In the genomic region with DNA sequence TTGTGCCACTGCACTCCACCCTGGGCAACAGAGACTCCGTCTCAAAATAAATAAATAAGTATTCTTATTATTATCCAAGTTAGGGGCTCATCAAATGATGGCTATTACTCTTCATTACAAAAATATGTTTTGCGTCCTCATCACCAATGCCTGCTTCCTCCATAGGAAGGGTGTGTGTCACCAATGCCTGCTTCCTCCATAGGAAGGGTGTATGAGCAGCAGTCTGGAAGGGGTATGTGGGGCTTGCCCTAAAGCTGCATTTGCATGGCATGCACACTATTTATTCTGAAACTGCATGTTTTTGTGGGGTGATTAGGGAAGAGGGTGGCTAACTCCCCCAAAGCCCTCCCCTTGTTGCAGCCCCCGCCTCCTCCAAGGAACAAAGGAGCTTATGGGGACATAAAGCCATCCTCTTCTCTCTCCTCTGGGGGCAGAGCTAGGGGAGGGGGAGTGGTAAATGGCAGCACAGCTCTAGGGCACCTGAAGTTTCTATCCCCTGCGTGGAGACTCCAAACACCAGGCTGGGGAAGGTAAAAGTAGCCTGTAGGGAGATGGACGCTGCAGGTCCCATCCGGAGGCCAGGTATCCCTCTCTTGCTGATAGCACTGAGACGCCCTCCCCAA, we compare ENCODE assay signal across 8 cellular contexts. TPM values are rescaled to one million over a fixed set of nuclear protein-coding genes. Genes with fewer than 3 reads are reported as not detected.
DNase-seq lines count a peak whose midpoint lies in the region; ATAC-seq and TF ChIP-seq lines count a peak whose summit lies in the region.

No MANE protein-coding gene starts in this region.

- H3K79me2 ChIP-seq in PC-3 (ENCODE audit: low read length) = peaks cover 40% of the 10 kb centered on the region

- POLR2A ChIA-PET in PC-3 (lab: Charles Lee; ENCODE audit: unreplicated experiment) = interaction anchor here (0.6 kb wide), 1 partner anchor 18 kb away, joined by 3 read pairs; no protein-coding TSS in a partner anchor
- POLR2A ChIA-PET in naive thymus-derived CD4-positive, alpha-beta T cell (lab: Charles Lee) = interaction anchor here (1.0 to 2.0 kb wide), 4 partner anchors 40 to 87 kb away, joined by 3 to 5 read pairs (median 4); no protein-coding TSS in a partner anchor

- H3K4me3 ChIP-seq in PC-3 (ENCODE audit: low read length) = peak overlapping the region; percentile 77
- H3K4me3 ChIP-seq in naive thymus-derived CD4-positive, alpha-beta T cell (ENCODE audit: low read length) = peak overlapping the region; percentile 87

- peaks cover 12% of the 10 kb centered on the region for H3K4me1 ChIP-seq in PC-3 (ENCODE audit: insufficient read depth, low read length)
- peaks cover 12 to 14% of the 10 kb centered on the region in 2 donors for H3K4me1 ChIP-seq in naive thymus-derived CD4-positive, alpha-beta T cell (ENCODE audit: control insufficient read depth in 2 of 2, insufficient read depth in 2 of 2, low read length in 2 of 2)

- peaks cover 26% of the 10 kb centered on the region for H3K36me3 Mint-ChIP-seq in dendritic cell treated with granulocyte-macrophage colony-stimulating factor and Interleukin-4, amounts not matched to agents 40 ng/mL and 50 ng/mL, for 4 days (ENCODE audit: low read depth)
- peaks cover 0 to 7% (median 5%) of the 10 kb centered on the region in 5 donors for H3K36me3 Mint-ChIP-seq in naive thymus-derived CD4-positive, alpha-beta T cell

- H3K4me3 Mint-ChIP-seq in dendritic cell treated with granulocyte-macrophage colony-stimulating factor and Interleukin-4, amounts not matched to agents 40 ng/mL and 50 ng/mL, for 4 days = peak overlapping the region; percentile 89
- peak overlapping the region; percentile 78 to 92 (median 89) for H3K4me3 Mint-ChIP-seq in naive thymus-derived CD4-positive, alpha-beta T cell

- intact Hi-C loops in PC-3 (cut with micrococcal nuclease) = no loop called here
- intact Hi-C loops in dendritic cell treated with granulocyte-macrophage colony-stimulating factor and Interleukin-4, amounts not matched to agents 40 ng/mL and 50 ng/mL, for 4 days (cut with micrococcal nuclease) = no loop called here
- intact Hi-C loops in naive thymus-derived CD4-positive, alpha-beta T cell (cut with micrococcal nuclease) = loop anchor here (5.0 kb wide), 2 partner anchors 53 to 1093 kb away; a partner anchor contains a TSS

- H3K9me2 ChIP-seq in PC-3 (replicated peaks; ENCODE audit: low read length) = no peaks in the 10 kb centered on the region

- no peaks in the 10 kb centered on the region for H3K36me3 ChIP-seq in PC-3 (ENCODE audit: low read depth, low read length)
- no peaks in the 10 kb centered on the region for H3K36me3 ChIP-seq in naive thymus-derived CD4-positive, alpha-beta T cell (ENCODE audit: control insufficient read depth in 2 of 3, insufficient read depth in 3 of 3, low read length in 3 of 3)

- peak overlapping the region; percentile 94 for H3K9ac ChIP-seq in PC-3 (ENCODE audit: low read length)

- no peak overlapping the region for H3K27ac ChIP-seq in PC-3 (ENCODE audit: low read length)
- peak overlapping the region; percentile 75 for H3K27ac ChIP-seq in naive thymus-derived CD4-positive, alpha-beta T cell (ENCODE audit: low read depth, low read length)

- peak overlapping the region; percentile 92 for H3K4me2 ChIP-seq in PC-3 (ENCODE audit: low read length)

- H3K27me3 Mint-ChIP-seq in dendritic cell treated with granulocyte-macrophage colony-stimulating factor and Interleukin-4, amounts not matched to agents 40 ng/mL and 50 ng/mL, for 4 days = no peaks in the 10 kb centered on the region
- H3K27me3 Mint-ChIP-seq in naive thymus-derived CD4-positive, alpha-beta T cell = no peaks in the 10 kb centered on the region

- H2AFZ ChIP-seq in PC-3 (ENCODE audit: low read length) = 0 out of 2 replicates have a peak overlapping the region, but pooled peaks have one; percentile 76

- H3K4me1 Mint-ChIP-seq in dendritic cell treated with granulocyte-macrophage colony-stimulating factor and Interleukin-4, amounts not matched to agents 40 ng/mL and 50 ng/mL, for 4 days (ENCODE audit: low read depth) = peaks cover 51% of the 10 kb centered on the region
- peaks cover 6 to 42% (median 23%) of the 10 kb centered on the region in 7 donors for H3K4me1 Mint-ChIP-seq in naive thymus-derived CD4-positive, alpha-beta T cell

- H3K9me3 ChIP-seq in PC-3 (ENCODE audit: low read length) = no peaks in the 10 kb centered on the region
- H3K9me3 ChIP-seq in naive thymus-derived CD4-positive, alpha-beta T cell (ENCODE audit: control insufficient read depth in 2 of 3, low read length in 3 of 3) = no peaks in the 10 kb centered on the region

- H3K9me3 Mint-ChIP-seq in dendritic cell treated with granulocyte-macrophage colony-stimulating factor and Interleukin-4, amounts not matched to agents 40 ng/mL and 50 ng/mL, for 4 days = no peaks in the 10 kb centered on the region
- no peaks in the 10 kb centered on the region for H3K9me3 Mint-ChIP-seq in naive thymus-derived CD4-positive, alpha-beta T cell

- H3K27me3 ChIP-seq in PC-3 (ENCODE audit: low read length) = no peaks in the 10 kb centered on the region
- H3K27me3 ChIP-seq in naive thymus-derived CD4-positive, alpha-beta T cell (ENCODE audit: control insufficient read depth in 2 of 2, insufficient read depth in 2 of 2, low read length in 2 of 2) = no peaks in the 10 kb centered on the region

- CTCF ChIA-PET in PC-3 (lab: Charles Lee) = interaction anchor here (1.2 kb wide), 1 partner anchor 18 kb away, joined by 3 read pairs; no protein-coding TSS in a partner anchor
- CTCF ChIA-PET in naive thymus-derived CD4-positive, alpha-beta T cell (lab: Charles Lee) = no interaction called here

- H3F3A ChIP-seq in PC-3 (ENCODE audit: low read length, unreplicated experiment) = no peaks in the 10 kb centered on the region

- no peak for TF ChIP-seq CTCF in PC-3 (conservative IDR thresholded peaks at IDR 0.05; ENCODE audit: low read depth, low read length)

- TSS peak; percentile 35 for BruUV-seq in PC-3 (replicated peaks; lab: Mats Ljungman, UMichigan)

- peak overlapping the region; percentile 83 for H3K27ac Mint-ChIP-seq in dendritic cell treated with granulocyte-macrophage colony-stimulating factor and Interleukin-4, amounts not matched to agents 40 ng/mL and 50 ng/mL, for 4 days
- peak overlapping the region; percentile 55 to 88 (median 77) for H3K27ac Mint-ChIP-seq in naive thymus-derived CD4-positive, alpha-beta T cell

- peaks cover 6% of the 10 kb centered on the region; the same call in 1 of the 2 replicates for H4K20me1 ChIP-seq in PC-3 (ENCODE audit: low read length)

- peak; percentile 0 for ATAC-seq in PC-3
- ATAC-seq in naive thymus-derived CD4-positive, alpha-beta T cell = no peak
- no peak for ATAC-seq in HG02870 (IDR thresholded peaks at IDR 0.05; ENCODE audit: unreplicated experiment)
- ATAC-seq in GM18502 (IDR thresholded peaks at IDR 0.05; ENCODE audit: poor library complexity, unreplicated experiment) = no peak
- no peak for ATAC-seq in HG02884 (IDR thresholded peaks at IDR 0.05; ENCODE audit: unreplicated experiment)

- DNase-seq in DMS 273 (lab: John Stamatoyannopoulos, UW; ENCODE audit: unreplicated experiment) = peak; percentile 37
- DNase-seq in DMS 273 treated with DMSO at 0.1 percent for 48 hours (lab: John Stamatoyannopoulos, UW) = no peak
- DNase-seq in PC-3 = peak; percentile 28
- peak in 4 of 9 donors; percentile 1 to 19 (median 4) for DNase-seq in naive thymus-derived CD4-positive, alpha-beta T cell

RNA-seq across cellular contexts. Expression of a gene that starts 1.3 kb away (rescaled TPM):
- 20.1 and 26.5 TPM in 2 replicates for total RNA-seq in PC-3 (2014; rRNA removed)
- total RNA-seq in naive thymus-derived CD4-positive, alpha-beta T cell = 10 to 100 TPM; 15.5 to 38.7 (median 18.1) TPM
- polyA plus RNA-seq in naive thymus-derived CD4-positive, alpha-beta T cell = 10 to 100 TPM; 13.9 to 14.6 TPM

RNA-seq across cellular contexts. Expression of a gene that starts 57.0 kb away (rescaled TPM):
- total RNA-seq in PC-3 (2014; rRNA removed) = 171 and 199 TPM in 2 replicates
- total RNA-seq in naive thymus-derived CD4-positive, alpha-beta T cell = 100 to 1,000 TPM; 114 to 148 (median 141) TPM
- 100 to 1,000 TPM in 1 of 2 donors, 10 to 100 TPM in 1; 88.1 to 172 TPM for polyA plus RNA-seq in naive thymus-derived CD4-positive, alpha-beta T cell

Comparison
In these comparisons a context has a peak if more than half of its experiments do, and no peak if none do; other contexts are left out.
1. intact Hi-C loops: an anchor here in naive thymus-derived CD4-positive, alpha-beta T cell (5.0 kb wide); none called in PC-3 and dendritic cell treated with granulocyte-macrophage colony-stimulating factor and Interleukin-4, amounts not matched to agents 40 ng/mL and 50 ng/mL, for 4 days.